Comparison of ENCODE assay signal across 8 cellular contexts in the genomic region with DNA sequence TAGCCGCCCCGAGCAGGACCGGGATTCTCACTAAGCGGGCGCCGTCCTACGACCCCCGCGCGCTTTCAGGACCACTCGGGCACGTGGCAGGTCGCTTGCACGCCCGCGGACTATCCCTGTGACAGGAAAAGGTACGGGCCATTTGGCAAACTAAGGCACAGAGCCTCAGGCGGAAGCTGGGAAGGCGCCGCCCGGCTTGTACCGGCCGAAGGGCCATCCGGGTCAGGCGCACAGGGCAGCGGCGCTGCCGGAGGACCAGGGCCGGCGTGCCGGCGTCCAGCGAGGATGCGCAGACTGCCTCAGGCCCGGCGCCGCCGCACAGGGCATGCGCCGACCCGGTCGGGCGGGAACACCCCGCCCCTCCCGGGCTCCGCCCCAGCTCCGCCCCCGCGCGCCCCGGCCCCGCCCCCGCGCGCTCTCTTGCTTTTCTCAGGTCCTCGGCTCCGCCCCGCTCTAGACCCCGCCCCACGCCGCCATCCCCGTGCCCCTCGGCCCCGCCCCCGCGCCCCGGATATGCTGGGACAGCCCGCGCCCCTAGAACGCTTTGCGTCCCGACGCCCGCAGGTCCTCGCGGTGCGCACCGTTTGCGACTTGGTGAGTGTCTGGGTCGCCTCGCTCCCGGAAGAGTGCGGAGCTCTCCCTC. TPM values are rescaled to one million over a fixed set of nuclear protein-coding genes. Genes with fewer than 3 reads are reported as not detected.
DNase-seq lines count a peak whose midpoint lies in the region; TF ChIP-seq lines count a peak whose summit lies in the region.

Gene MGMT (plus strand): TSS at position 539 of the 643 bp plus-strand sequence.

- H3K36me3 ChIP-seq in HEK293 (ENCODE audit: control insufficient read depth in 2 of 2, insufficient read depth in 1 of 2, low read length in 2 of 2) (peaks cover 0 to 2% of the 10 kb centered on the region in 2 experiments; a peak in 2 of 3 replicates), liver (ENCODE audit: control insufficient read depth in 4 of 4, insufficient read depth in 3 of 4, low read depth in 1 of 4, low read length in 3 of 4) (peaks cover 0 to 4% (median 0%) of the 10 kb centered on the region in 4 donors)

- peak within 1 kb of the TSS; percentile 82 for H3K4me3 Mint-ChIP-seq in dendritic cell treated with granulocyte-macrophage colony-stimulating factor and Interleukin-4, amounts not matched to agents 40 ng/mL and 50 ng/mL, for 4 days

- H3K4me3 ChIP-seq in GM12864 (ENCODE audit: low read depth, low read length) (peak within 1 kb of the TSS; percentile 96), HEK293 (ENCODE audit: low read depth, low read length) (peak within 1 kb of the TSS; percentile 38), NB4 (ENCODE audit: low read depth, low read length) (peak within 1 kb of the TSS; percentile 61), liver (ENCODE audit: low read depth in 1 of 3, low read length in 3 of 3) (peak within 1 kb of the TSS; percentile 77 to 83 (median 81))

- intact Hi-C loops in dendritic cell treated with granulocyte-macrophage colony-stimulating factor and Interleukin-4, amounts not matched to agents 40 ng/mL and 50 ng/mL, for 4 days (cut with micrococcal nuclease), result loop anchor here (10.0 kb wide), 1 partner anchor 668 kb away; the partner anchor contains the start of gene GLRX3

- WGBS in liver, result 4% methylated on average over 83 of the region's 83 CpGs

- no peaks in the 10 kb centered on the region for H3K27me3 ChIP-seq in liver (ENCODE audit: control insufficient read depth in 4 of 4, insufficient read depth in 4 of 4, low read length in 3 of 4)

- peak within 1 kb of the TSS; percentile 51 to 57 for H3K9ac ChIP-seq in liver (ENCODE audit: low read depth in 1 of 2, low read length in 2 of 2)

- peak within 1 kb of the TSS; percentile 82; the same call in 1 of the 2 replicates for H3K27ac ChIP-seq in HEK293 (ENCODE audit: extremely low read depth, low read depth, low read length)
- peak within 1 kb of the TSS; percentile 70 to 86 for H3K27ac ChIP-seq in liver (ENCODE audit: low read depth in 1 of 2, low read length in 2 of 2)

- CTCF ChIA-PET in HEK293 (lab: Yijun Ruan, JAX), result interaction anchor here (0.6 kb wide), 1 partner anchor 504 kb away, joined by 4 read pairs; no protein-coding TSS in a partner anchor

- H3K4me1 ChIP-seq in HEK293 (ENCODE audit: control insufficient read depth, insufficient read depth, low read length) (peaks cover 3% of the 10 kb centered on the region), liver (ENCODE audit: control insufficient read depth in 4 of 4, insufficient read depth in 4 of 4, low read length in 3 of 4) (peaks cover 18 to 48% (median 38%) of the 10 kb centered on the region in 4 donors)

- H3K27me3 Mint-ChIP-seq in dendritic cell treated with granulocyte-macrophage colony-stimulating factor and Interleukin-4, amounts not matched to agents 40 ng/mL and 50 ng/mL, for 4 days, result peaks cover 11% of the 10 kb centered on the region

- H3K4me1 Mint-ChIP-seq in dendritic cell treated with granulocyte-macrophage colony-stimulating factor and Interleukin-4, amounts not matched to agents 40 ng/mL and 50 ng/mL, for 4 days (ENCODE audit: low read depth), result peaks cover 4% of the 10 kb centered on the region

- peak within 1 kb of the TSS; percentile 74 for H3K27ac Mint-ChIP-seq in dendritic cell treated with granulocyte-macrophage colony-stimulating factor and Interleukin-4, amounts not matched to agents 40 ng/mL and 50 ng/mL, for 4 days

- peak; percentile 60 for TF ChIP-seq POLR2A in NB4 (IDR thresholded peaks at IDR 0.05; ENCODE audit: extremely low read depth, insufficient read length)

- DNase-seq in GM12864 (ENCODE audit: low read depth) (peak; percentile 66), NB4 (ENCODE audit: low read depth) (peak; percentile 92), SHP77 (lab: John Stamatoyannopoulos, UW) (no peak)
- peak; percentile 98 to 99 for DNase-seq in activated CD4-positive, alpha-beta T cell treated with anti-CD3 and anti-CD28 coated beads, Interleukin-2, amount 50 U/mL, for 4 hours
- peak; percentile 96 to 98 for DNase-seq in stimulated activated CD4-positive, alpha-beta T cell treated with anti-CD3 and anti-CD28 coated beads, Interleukin-2, amount 100 ng/mL, for 48 hours

- no peaks in the 10 kb centered on the region for H3K9me3 Mint-ChIP-seq in dendritic cell treated with granulocyte-macrophage colony-stimulating factor and Interleukin-4, amounts not matched to agents 40 ng/mL and 50 ng/mL, for 4 days

- POLR2A ChIA-PET in HEK293 (lab: Yijun Ruan, JAX), result interaction anchor here (0.7 kb wide), 1 partner anchor 808 kb away, joined by 6 read pairs; no protein-coding TSS in a partner anchor

- peaks cover 6% of the 10 kb centered on the region for H3K36me3 Mint-ChIP-seq in dendritic cell treated with granulocyte-macrophage colony-stimulating factor and Interleukin-4, amounts not matched to agents 40 ng/mL and 50 ng/mL, for 4 days (ENCODE audit: low read depth)

- TF ChIP-seq CTCF in GM12864 (IDR thresholded peaks at IDR 0.05; ENCODE audit: low read depth, low read length, missing control alignments) (no peak), HEK293 (tag by site-specific recombination; IDR thresholded peaks at IDR 0.05) (no peak), NB4 (IDR thresholded peaks at IDR 0.05; ENCODE audit: low read depth, low read length) (no peak), liver (IDR thresholded peaks at IDR 0.05; ENCODE audit: low read depth, low read length, missing input control) (no peak)

- peak in 1 of 2 donors; percentile 49 for TF ChIP-seq RAD21 in liver (IDR thresholded peaks at IDR 0.05)

- H3K9me3 ChIP-seq in HEK293 (ENCODE audit: control insufficient read depth, insufficient read depth, low read depth, low read length) (no peaks in the 10 kb centered on the region), liver (ENCODE audit: control insufficient read depth in 4 of 4, low read length in 3 of 4) (no peaks in the 10 kb centered on the region)

TF ChIP-seq in HEK293, 187 proteins besides CTCF, POLR2A, EP300 and RAD21 (continues in another document):
- TF ChIP-seq ZNF777 (tag by site-specific recombination; IDR thresholded peaks at IDR 0.05; ENCODE audit: borderline replicate concordance) (0 out of 2 replicates have a peak, but pooled peaks have one; percentile 33), KLF1 (tag by site-specific recombination; IDR thresholded peaks at IDR 0.05) (no peak), ZNF350 (tag by site-specific recombination; IDR thresholded peaks at IDR 0.05) (no peak), ZNF341 (tag by site-specific recombination; IDR thresholded peaks at IDR 0.05; ENCODE audit: low read depth) (peak; percentile 37; the same call in 1 of the 2 replicates), ZNF335 (tag by site-specific recombination; conservative IDR thresholded peaks at IDR 0.05) (peak; percentile 96), ZNF26 (tag by site-specific recombination; IDR thresholded peaks at IDR 0.05) (no peak), SP3 (tag by site-specific recombination; IDR thresholded peaks at IDR 0.05) (peak; percentile 43; the same call in 1 of the 2 replicates), ZFP41 (tag by site-specific recombination; IDR thresholded peaks at IDR 0.05; ENCODE audit: borderline replicate concordance) (no peak)

TF ChIP-seq in liver, 16 proteins besides CTCF, POLR2A, EP300 and RAD21:
- peak; percentile 64 for TF ChIP-seq NR2F2 (IDR thresholded peaks at IDR 0.05)
- peak; percentile 37 for TF ChIP-seq REST (IDR thresholded peaks at IDR 0.05)
- TF ChIP-seq EGR1 (IDR thresholded peaks at IDR 0.05; ENCODE audit: low read depth in 2 of 2), result no peak

RNA-seq across cellular contexts. Expression of gene MGMT, which starts in this region (rescaled TPM):
- 10 to 100 TPM; 28.2 to 48.4 TPM for total RNA-seq in liver
- 10 to 100 TPM; 43.6 to 79.1 TPM for polyA plus RNA-seq in liver

Comparison
In these comparisons a context has a peak if more than half of its experiments do, and no peak if none do; other contexts are left out.
1. DNase-seq: peak in GM12864 (single experiment), NB4 (single experiment), activated CD4-positive, alpha-beta T cell treated with anti-CD3 and anti-CD28 coated beads, Interleukin-2, amount 50 U/mL, for 4 hours (2 of 2) and stimulated activated CD4-positive, alpha-beta T cell treated with anti-CD3 and anti-CD28 coated beads, Interleukin-2, amount 100 ng/mL, for 48 hours (2 of 2); none in SHP77 (0 of 2).
2. H3K4me3 ChIP-seq: peak in every context shown above with its lines; median percentile 96 in GM12864; 81 in liver; 61 in NB4; 38 in HEK293.